Comparison of ENCODE assay signal across 11 cellular contexts in genomic region chr22:45329536-45329936, GRCh38. TPM values are rescaled to one million over a fixed set of nuclear protein-coding genes. Genes with fewer than 3 reads are reported as not detected.
DNase-seq lines count a peak whose midpoint lies in the region; ATAC-seq and TF ChIP-seq lines count a peak whose summit lies in the region.
"Had no signal": no experiment of that assay in that cellular context is flagged by ENCODE, and none has a peak within 500 bp of the region (broad histone marks: within the 10 kb centered on the region; RNA-seq: fewer than 3 reads in every experiment).

No MANE protein-coding gene starts in this region.

- H3K36me3 Mint-ChIP-seq in dendritic cell treated with granulocyte-macrophage colony-stimulating factor and Interleukin-4, amounts not matched to agents 40 ng/mL and 50 ng/mL, for 4 days (ENCODE audit: low read depth): peaks cover 82% of the 10 kb centered on the region

- H3K36me3 ChIP-seq in mucosa of descending colon (ENCODE audit: low read depth) (no peaks in the 10 kb centered on the region), osteoblast (ENCODE audit: insufficient read depth, low read length) (peaks cover 11% of the 10 kb centered on the region)
- H3K36me3 ChIP-seq: breast epithelium had no signal

- H4K20me1 ChIP-seq in osteoblast (ENCODE audit: insufficient read depth, low read length): no peaks in the 10 kb centered on the region

- H3K9me3 Mint-ChIP-seq in dendritic cell treated with granulocyte-macrophage colony-stimulating factor and Interleukin-4, amounts not matched to agents 40 ng/mL and 50 ng/mL, for 4 days: no peaks in the 10 kb centered on the region
- H3K9me3 Mint-ChIP-seq: T-cell had no signal

- intact Hi-C loops in dendritic cell treated with granulocyte-macrophage colony-stimulating factor and Interleukin-4, amounts not matched to agents 40 ng/mL and 50 ng/mL, for 4 days (cut with micrococcal nuclease): no loop called here
- intact Hi-C loops in mucosa of descending colon (cut with DNase I, micrococcal nuclease): no loop called here

- H3K9me3 ChIP-seq in mucosa of descending colon (no peaks in the 10 kb centered on the region), osteoblast (ENCODE audit: low read depth, low read length) (no peaks in the 10 kb centered on the region)
- H3K9me3 ChIP-seq: breast epithelium had no signal

- H3K79me2 ChIP-seq in osteoblast (ENCODE audit: insufficient read depth, low read length): no peaks in the 10 kb centered on the region

- H3K4me1 ChIP-seq in mucosa of descending colon (ENCODE audit: low read depth): no peaks in the 10 kb centered on the region
- no peaks in the 10 kb centered on the region for H3K4me1 ChIP-seq in osteoblast (ENCODE audit: insufficient read depth, low read length)
- H3K4me1 ChIP-seq: breast epithelium had no signal

- H3K27me3 ChIP-seq in osteoblast (ENCODE audit: insufficient read depth, low read length): no peaks in the 10 kb centered on the region
- H3K27me3 ChIP-seq: breast epithelium had no signal

- H3K27ac Mint-ChIP-seq in dendritic cell treated with granulocyte-macrophage colony-stimulating factor and Interleukin-4, amounts not matched to agents 40 ng/mL and 50 ng/mL, for 4 days: peak overlapping the region; percentile 79

- H3K27ac ChIP-seq in osteoblast (ENCODE audit: low read depth, low read length): no peak overlapping the region
- H3K27ac ChIP-seq: breast epithelium had no signal

- H2AFZ ChIP-seq in osteoblast (ENCODE audit: low read length): no peak overlapping the region

- H3K4me1 Mint-ChIP-seq in dendritic cell treated with granulocyte-macrophage colony-stimulating factor and Interleukin-4, amounts not matched to agents 40 ng/mL and 50 ng/mL, for 4 days (ENCODE audit: low read depth): peaks cover 15% of the 10 kb centered on the region

- no peak overlapping the region for H3K4me2 ChIP-seq in osteoblast (ENCODE audit: insufficient read depth, low read length)

- ATAC-seq in mucosa of descending colon (peak; percentile 29), GM18511 (IDR thresholded peaks at IDR 0.05; ENCODE audit: unreplicated experiment) (no peak)

- H3K4me3 ChIP-seq in mucosa of descending colon: no peak overlapping the region
- no peak overlapping the region for H3K4me3 ChIP-seq in osteoblast (ENCODE audit: insufficient read depth, low read length)
- H3K4me3 ChIP-seq: breast epithelium had no signal

- TF ChIP-seq CTCF in mucosa of descending colon (IDR thresholded peaks at IDR 0.05) (no peak), osteoblast (IDR thresholded peaks at IDR 0.05; ENCODE audit: extremely low read depth, low read depth, low read length) (no peak)

- no peak overlapping the region for H3K4me3 Mint-ChIP-seq in dendritic cell treated with granulocyte-macrophage colony-stimulating factor and Interleukin-4, amounts not matched to agents 40 ng/mL and 50 ng/mL, for 4 days
- H3K4me3 Mint-ChIP-seq: T-cell had no signal

- no peaks in the 10 kb centered on the region for H3K27me3 Mint-ChIP-seq in dendritic cell treated with granulocyte-macrophage colony-stimulating factor and Interleukin-4, amounts not matched to agents 40 ng/mL and 50 ng/mL, for 4 days
- H3K27me3 Mint-ChIP-seq: T-cell had no signal

- DNase-seq in Ammon's horn (ENCODE audit: low spot score) (peak; percentile 88), NCI-H2171 (lab: John Stamatoyannopoulos, UW) (peak; percentile 92), mucosa of descending colon (no peak), MV-4-11 (lab: John Stamatoyannopoulos, UW) (no peak), osteoblast (ENCODE audit: insufficient read length, low spot score, missing footprints) (no peak)
- no peak for DNase-seq in stimulated activated CD4-positive, alpha-beta T cell treated with anti-CD3 and anti-CD28 coated beads, Interleukin-2, amount 100 ng/mL, for 24 hours
- DNase-seq: T-cell had no signal

RNA-seq across cellular contexts. Expression of gene FAM118A, which starts 19.8 kb away (rescaled TPM):
- total RNA-seq in mucosa of descending colon (10 to 100 TPM; 50.1 to 86.0 (median 55.1) TPM), osteoblast (21.7 and 23.9 TPM in 2 replicates)

RNA-seq across cellular contexts. Expression of gene UPK3A, which starts 44.8 kb away (rescaled TPM):
- total RNA-seq in mucosa of descending colon (under 1 TPM in 1 of 3 donors, not detected in 2; 0.67 TPM), osteoblast (not detected in 2 replicates)
- total RNA-seq: breast epithelium, HT1080, T-cell had no signal

Comparison
In these comparisons a context has a peak if more than half of its experiments do, and no peak if none do; other contexts are left out.
1. DNase-seq: peak in Ammon's horn (single experiment) and NCI-H2171 (single experiment); none in mucosa of descending colon (0 of 3), stimulated activated CD4-positive, alpha-beta T cell treated with anti-CD3 and anti-CD28 coated beads, Interleukin-2, amount 100 ng/mL, for 24 hours (0 of 2), MV-4-11 (single experiment) and osteoblast (single experiment).